8 cellular contexts compared by ENCODE assay signal in genomic region chr6:122471107-122472021, GRCh38.
A peak's percentile ranks its signal among the peaks of the same experiment; 100 is the strongest.
DNase-seq lines count a peak whose midpoint lies in the region; ATAC-seq lines count a peak whose summit lies in the region.

TSS of gene SERINC1 (minus strand) at chr6:122471807. CDS start at chr6:122471737, 70 bp downstream.

- peaks cover 13 to 31% (median 21%) of the 10 kb centered on the region in 10 experiments for H3K4me1 ChIP-seq in BLaER1 treated with 17β-estradiol and CSF1 and Interleukin-3, amounts not matched to agents 10 nM and 100 nM

- peak within 1 kb of the TSS; percentile 91 to 99 (median 96) for H3K9ac ChIP-seq in BLaER1 treated with 17β-estradiol and CSF1 and Interleukin-3, amounts not matched to agents 10 nM and 100 nM

- DNase-seq in NCI-H748 (lab: John Stamatoyannopoulos, UW; ENCODE audit: unreplicated experiment), result peak; percentile 95
- DNase-seq in activated CD4-positive, alpha-beta T cell treated with anti-CD3 and anti-CD28 coated beads, Interleukin-2, amount 50 U/mL, for 1 hour, result peak; percentile 92
- DNase-seq in dedifferentiated amniotic fluid mesenchymal stem cell (ENCODE audit: extremely low spot score), result peak; percentile 96
- peak; percentile 98 for DNase-seq in left kidney (ENCODE audit: low read depth, low spot score)
- DNase-seq in stimulated activated CD4-positive, alpha-beta T cell treated with anti-CD3 and anti-CD28 coated beads, Interleukin-2, amount 100 ng/mL, for 24 hours, result peak; percentile 90 to 91

- peaks cover 27 to 46% (median 45%) of the 10 kb centered on the region in 11 experiments; a peak in 20 of 22 replicates for H4K20me1 ChIP-seq in BLaER1 treated with 17β-estradiol and CSF1 and Interleukin-3, amounts not matched to agents 10 nM and 100 nM

- H3K27ac ChIP-seq in BLaER1 treated with 17β-estradiol and CSF1 and Interleukin-3, amounts not matched to agents 10 nM and 100 nM, result peak within 1 kb of the TSS; percentile 91 to 99 (median 96)

- H3K36me3 ChIP-seq in BLaER1 treated with 17β-estradiol and CSF1 and Interleukin-3, amounts not matched to agents 10 nM and 100 nM, result peaks cover 15 to 32% (median 22%) of the 10 kb centered on the region in 11 experiments

- H3K4me3 ChIP-seq in BLaER1 treated with 17β-estradiol and CSF1 and Interleukin-3, amounts not matched to agents 10 nM and 100 nM, result peak within 1 kb of the TSS; percentile 81 to 100 (median 92)

- peak within 1 kb of the TSS; percentile 80 to 97 (median 88) for H3K4me2 ChIP-seq in BLaER1 treated with 17β-estradiol and CSF1 and Interleukin-3, amounts not matched to agents 10 nM and 100 nM

- H3K9me3 ChIP-seq in BLaER1 treated with 17β-estradiol and CSF1 and Interleukin-3, amounts not matched to agents 10 nM and 100 nM (replicated peaks in 1 of 11), result peaks cover 0 to 12% (median 7%) of the 10 kb centered on the region in 11 experiments; a peak in 10 of 22 replicates

- ATAC-seq in GM19351 (IDR thresholded peaks at IDR 0.05; ENCODE audit: unreplicated experiment), result peak; percentile 99
- peak; percentile 99 for ATAC-seq in HG03521 (IDR thresholded peaks at IDR 0.05; ENCODE audit: unreplicated experiment)

- H3K27me3 ChIP-seq in BLaER1 treated with 17β-estradiol and CSF1 and Interleukin-3, amounts not matched to agents 10 nM and 100 nM, result no peaks in the 10 kb centered on the region

Comparison
In these comparisons a context has a peak if more than half of its experiments do, and no peak if none do; other contexts are left out.
1. Peak in every context shown above with its lines: DNase-seq, ATAC-seq, H3K4me3 ChIP-seq and H3K27ac ChIP-seq.